ENCODE assay signal across 13 cellular contexts in genomic region chr2:55161295-55162210, GRCh38.
DNase-seq lines count a peak whose midpoint lies in the region; ATAC-seq, FAIRE-seq and TF ChIP-seq lines count a peak whose summit lies in the region.
"Had no signal": no experiment of that assay in that cellular context is flagged by ENCODE, and none has a peak within 500 bp of the region (broad histone marks: within the 10 kb centered on the region; RNA-seq: fewer than 3 reads in every experiment).

No MANE protein-coding gene starts in this region.

- no peak for TF ChIP-seq RAD21 in K562 (CRISPR knock-in tag; conservative IDR thresholded peaks at IDR 0.05 in 1 of 2, IDR thresholded peaks at IDR 0.05 in 1 of 2)

- H3K27ac ChIP-seq in K562 (ENCODE audit: extremely low read depth, low read depth, low read length) (no peak overlapping the region), lower lobe of right lung (peak overlapping the region; percentile 59), upper lobe of left lung (peak overlapping the region; percentile 59 to 78 (median 69))

- POLR2A ChIA-PET in K562 (lab: Yijun Ruan, JAX) = interaction anchor here (2.9 kb wide), 1 partner anchor 111 kb away, joined by 8 read pairs; the partner anchor contains the start of gene RTN4

- no peaks in the 10 kb centered on the region for H4K20me1 ChIP-seq in K562 (replicated peaks; ENCODE audit: control insufficient read depth, insufficient read depth, low read length)

- in situ Hi-C loops in K562 (cut with MboI) = loop anchor here (10.0 kb wide), 1 partner anchor 257 kb away; no protein-coding TSS in a partner anchor

- H3K4me2 ChIP-seq in K562 (ENCODE audit: insufficient read depth, low read length) = no peak overlapping the region; the same call in 1 of the 2 replicates

- 73% methylated on average over 9 of the region's 10 CpGs for WGBS in K562 (ENCODE audit: insufficient coverage, low coverage, missing lambda C conversion rate)
- WGBS in upper lobe of left lung, 2 donors = 23 to 47% methylated on average over 10 of the region's 10 CpGs

- H3K4me3 ChIP-seq in K562 = no peak overlapping the region
- peak overlapping the region; percentile 5 for H3K4me3 ChIP-seq in lower lobe of right lung
- peak overlapping the region in 1 of 4 donors; percentile 15 for H3K4me3 ChIP-seq in upper lobe of left lung
- H3K4me3 ChIP-seq: tibial nerve had no signal

- no peaks in the 10 kb centered on the region for H3K79me2 ChIP-seq in K562 (ENCODE audit: control insufficient read depth, insufficient read depth, low read length)

- no TSS peak for BruUV-seq in K562 (replicated peaks; lab: Mats Ljungman, UMichigan)

- H3K9me3 ChIP-seq in K562 (replicated peaks; ENCODE audit: control insufficient read depth, insufficient read depth, low read depth, low read length) = no peaks in the 10 kb centered on the region
- no peaks in the 10 kb centered on the region for H3K9me3 ChIP-seq in lower lobe of right lung
- H3K9me3 ChIP-seq in upper lobe of left lung = no peaks in the 10 kb centered on the region
- H3K9me3 ChIP-seq: tibial nerve had no signal

- intact Hi-C loops in K562 (cut with micrococcal nuclease) = no loop called here
- intact Hi-C loops in lower lobe of right lung (cut with DNase I) = no loop called here
- intact Hi-C loops in Right ventricle myocardium inferior (cut with DNase I) = no loop called here

- no peaks in the 10 kb centered on the region for H3K9me1 ChIP-seq in K562 (ENCODE audit: control insufficient read depth, insufficient read depth, low read length)

- H3K9ac ChIP-seq in K562 (ENCODE audit: insufficient read depth in 1 of 2, low read depth in 2 of 2, low read length in 2 of 2) = no peak overlapping the region; a peak in 1 of 4 replicates

- peaks cover 18 to 43% of the 10 kb centered on the region in 2 experiments for H3K4me1 ChIP-seq in K562 (replicated peaks in 1 of 2; ENCODE audit: control insufficient read depth in 2 of 2, insufficient read depth in 2 of 2, low read length in 2 of 2)
- peaks cover 98% of the 10 kb centered on the region for H3K4me1 ChIP-seq in lower lobe of right lung
- H3K4me1 ChIP-seq in upper lobe of left lung = peaks cover 78 to 88% (median 80%) of the 10 kb centered on the region in 4 donors

- TF ChIP-seq POLR2A in K562 (conservative IDR thresholded peaks at IDR 0.05) = no peak
- TF ChIP-seq POLR2A in upper lobe of left lung (IDR thresholded peaks at IDR 0.05) = no peak

- CTCF ChIA-PET in K562 (lab: Yijun Ruan, JAX; ENCODE audit: low intra/inter-chr PET ratio) = no interaction called here

- DNase-seq in NOMO-1 (lab: John Stamatoyannopoulos, UW; ENCODE audit: unreplicated experiment in 2 of 2) (peak; percentile 39 to 43), NOMO-1 treated with dmso at 0.1 percent for 144 hours (lab: John Stamatoyannopoulos, UW; ENCODE audit: unreplicated experiment) (no peak), K562 (ENCODE audit: extremely low read depth in 1 of 4, low spot score in 3 of 4) (no peak), lower lobe of right lung (peak; percentile 76), upper lobe of left lung (peak in 1 of 2 donors; percentile 82), Right ventricle myocardium inferior (ENCODE audit: missing footprints) (no peak), occipital lobe (lab: John Stamatoyannopoulos, UW) (no peak)
- no peak for DNase-seq in activated CD4-positive, alpha-beta T cell treated with anti-CD3 and anti-CD28 coated beads for 48 hours
- DNase-seq: activated naive CD4-positive, alpha-beta T cell treated with Interleukin-2 at 50 U/mL for 16 hours; cerebellar nuclear complex; NCI-H226; T-helper 9 cell had no signal

- no peak overlapping the region for H2AFZ ChIP-seq in K562 (ENCODE audit: low read depth, low read length)

- H3K27me3 ChIP-seq in K562 (ENCODE audit: control insufficient read depth in 2 of 2, insufficient read depth in 2 of 2, low read length in 2 of 2) (no peaks in the 10 kb centered on the region), lower lobe of right lung (ENCODE audit: low read depth) (no peaks in the 10 kb centered on the region), upper lobe of left lung (no peaks in the 10 kb centered on the region)
- H3K27me3 ChIP-seq: tibial nerve had no signal

- no peak for ATAC-seq in K562
- peak; percentile 68 for ATAC-seq in lower lobe of right lung
- peak; percentile 45 to 60 for ATAC-seq in upper lobe of left lung (ENCODE audit: low FRiP score in 2 of 2)
- ATAC-seq in Right ventricle myocardium inferior = no peak

- no peak for TF ChIP-seq CTCF in K562 (IDR thresholded peaks at IDR 0.05 in 2 of 3, conservative IDR thresholded peaks at IDR 0.05 in 1 of 3; ENCODE audit: insufficient read depth in 2 of 3, low read depth in 1 of 3, low read length in 3 of 3)
- TF ChIP-seq CTCF in lower lobe of right lung (IDR thresholded peaks at IDR 0.05) = no peak
- peak in 1 of 6 experiments; percentile 22 for TF ChIP-seq CTCF in upper lobe of left lung (IDR thresholded peaks at IDR 0.05)

- TF ChIP-seq EP300 in K562 (IDR thresholded peaks at IDR 0.05; ENCODE audit: low read length) (no peak), upper lobe of left lung (IDR thresholded peaks at IDR 0.05) (peak in 3 of 4 donors; percentile 50 to 74 (median 65))

- H3K36me3 ChIP-seq in K562 (ENCODE audit: control insufficient read depth, insufficient read depth, low read length) (no peaks in the 10 kb centered on the region), lower lobe of right lung (no peaks in the 10 kb centered on the region), upper lobe of left lung (no peaks in the 10 kb centered on the region)
- H3K36me3 ChIP-seq: tibial nerve had no signal

- FAIRE-seq in K562 (lab: Jason Lieb, UNC) = no peak

TF ChIP-seq in K562, 482 proteins besides CTCF, POLR2A, EP300 and RAD21 (continues in another document):
- TF ChIP-seq KDM5B (IDR thresholded peaks at IDR 0.05; ENCODE audit: insufficient replicate concordance, low read depth, low read length) (no peak), SIRT6 (IDR thresholded peaks at IDR 0.05; ENCODE audit: low read depth, low read length) (no peak), RUNX1 (IDR thresholded peaks at IDR 0.05; ENCODE audit: low read depth) (no peak), ZNF717 (CRISPR knock-in tag; IDR thresholded peaks at IDR 0.05) (no peak), MXI1 (IDR thresholded peaks at IDR 0.05; ENCODE audit: low read depth, low read length) (no peak), GABPA (tag; conservative IDR thresholded peaks at IDR 0.05; ENCODE audit: low read depth) (no peak), MEIS2 (IDR thresholded peaks at IDR 0.05; ENCODE audit: partially characterized antibody) (peak; percentile 43)
- TF ChIP-seq, protein P1, sequence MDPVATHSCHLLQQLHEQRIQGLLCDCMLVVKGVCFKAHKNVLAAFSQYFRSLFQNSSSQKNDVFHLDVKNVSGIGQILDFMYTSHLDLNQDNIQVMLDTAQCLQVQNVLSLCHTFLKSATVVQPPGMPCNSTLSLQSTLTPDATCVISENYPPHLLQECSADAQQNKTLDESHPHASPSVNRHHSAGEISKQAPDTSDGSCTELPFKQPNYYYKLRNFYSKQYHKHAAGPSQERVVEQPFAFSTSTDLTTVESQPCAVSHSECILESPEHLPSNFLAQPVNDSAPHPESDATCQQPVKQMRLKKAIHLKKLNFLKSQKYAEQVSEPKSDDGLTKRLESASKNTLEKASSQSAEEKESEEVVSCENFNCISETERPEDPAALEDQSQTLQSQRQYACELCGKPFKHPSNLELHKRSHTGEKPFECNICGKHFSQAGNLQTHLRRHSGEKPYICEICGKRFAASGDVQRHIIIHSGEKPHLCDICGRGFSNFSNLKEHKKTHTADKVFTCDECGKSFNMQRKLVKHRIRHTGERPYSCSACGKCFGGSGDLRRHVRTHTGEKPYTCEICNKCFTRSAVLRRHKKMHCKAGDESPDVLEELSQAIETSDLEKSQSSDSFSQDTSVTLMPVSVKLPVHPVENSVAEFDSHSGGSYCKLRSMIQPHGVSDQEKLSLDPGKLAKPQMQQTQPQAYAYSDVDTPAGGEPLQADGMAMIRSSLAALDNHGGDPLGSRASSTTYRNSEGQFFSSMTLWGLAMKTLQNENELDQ (CRISPR knock-in tag; IDR thresholded peaks at IDR 0.05; ENCODE audit: borderline replicate concordance) = no peak
- TF ChIP-seq, protein P2, sequence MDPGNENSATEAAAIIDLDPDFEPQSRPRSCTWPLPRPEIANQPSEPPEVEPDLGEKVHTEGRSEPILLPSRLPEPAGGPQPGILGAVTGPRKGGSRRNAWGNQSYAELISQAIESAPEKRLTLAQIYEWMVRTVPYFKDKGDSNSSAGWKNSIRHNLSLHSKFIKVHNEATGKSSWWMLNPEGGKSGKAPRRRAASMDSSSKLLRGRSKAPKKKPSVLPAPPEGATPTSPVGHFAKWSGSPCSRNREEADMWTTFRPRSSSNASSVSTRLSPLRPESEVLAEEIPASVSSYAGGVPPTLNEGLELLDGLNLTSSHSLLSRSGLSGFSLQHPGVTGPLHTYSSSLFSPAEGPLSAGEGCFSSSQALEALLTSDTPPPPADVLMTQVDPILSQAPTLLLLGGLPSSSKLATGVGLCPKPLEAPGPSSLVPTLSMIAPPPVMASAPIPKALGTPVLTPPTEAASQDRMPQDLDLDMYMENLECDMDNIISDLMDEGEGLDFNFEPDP (CRISPR knock-in tag; IDR thresholded peaks at IDR 0.05) = no peak
- TF ChIP-seq, protein P3, sequence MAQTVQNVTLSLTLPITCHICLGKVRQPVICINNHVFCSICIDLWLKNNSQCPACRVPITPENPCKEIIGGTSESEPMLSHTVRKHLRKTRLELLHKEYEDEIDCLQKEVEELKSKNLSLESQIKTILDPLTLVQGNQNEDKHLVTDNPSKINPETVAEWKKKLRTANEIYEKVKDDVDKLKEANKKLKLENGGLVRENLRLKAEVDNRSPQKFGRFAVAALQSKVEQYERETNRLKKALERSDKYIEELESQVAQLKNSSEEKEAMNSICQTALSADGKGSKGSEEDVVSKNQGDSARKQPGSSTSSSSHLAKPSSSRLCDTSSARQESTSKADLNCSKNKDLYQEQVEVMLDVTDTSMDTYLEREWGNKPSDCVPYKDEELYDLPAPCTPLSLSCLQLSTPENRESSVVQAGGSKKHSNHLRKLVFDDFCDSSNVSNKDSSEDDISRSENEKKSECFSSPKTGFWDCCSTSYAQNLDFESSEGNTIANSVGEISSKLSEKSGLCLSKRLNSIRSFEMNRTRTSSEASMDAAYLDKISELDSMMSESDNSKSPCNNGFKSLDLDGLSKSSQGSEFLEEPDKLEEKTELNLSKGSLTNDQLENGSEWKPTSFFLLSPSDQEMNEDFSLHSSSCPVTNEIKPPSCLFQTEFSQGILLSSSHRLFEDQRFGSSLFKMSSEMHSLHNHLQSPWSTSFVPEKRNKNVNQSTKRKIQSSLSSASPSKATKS (CRISPR knock-in tag; IDR thresholded peaks at IDR 0.05) = no peak

Comparison
In these comparisons a context has a peak if more than half of its experiments do, and no peak if none do; other contexts are left out.
1. DNase-seq: peak in NOMO-1 (2 of 2) and lower lobe of right lung (single experiment); none in NOMO-1 treated with dmso at 0.1 percent for 144 hours (single experiment), K562 (0 of 4), activated CD4-positive, alpha-beta T cell treated with anti-CD3 and anti-CD28 coated beads for 48 hours (single experiment), Right ventricle myocardium inferior (single experiment) and occipital lobe (single experiment).
2. ATAC-seq: peak in lower lobe of right lung (2 of 2) and upper lobe of left lung (2 of 2); none in K562 (single experiment) and Right ventricle myocardium inferior (single experiment).